ENCODE assay signal across 10 cellular contexts in genomic region chr2:223117533-223117932, GRCh38.
"Had no signal": no experiment of that assay in that cellular context is flagged by ENCODE, and none has a peak within 500 bp of the region (broad histone marks: within the 10 kb centered on the region; RNA-seq: fewer than 3 reads in every experiment).

No MANE protein-coding gene starts in this region.

- H3K9me3 ChIP-seq: HAP-1 had no signal

- FAIRE-seq: H1, H54, HepG2 had no signal

- H3K9me3 Mint-ChIP-seq: GM23338, HFFc6 had no signal

- H3K36me3 Mint-ChIP-seq: IgD-negative memory B cell had no signal

- H3K27ac ChIP-seq: HL-60 had no signal

- ATAC-seq: GM23338, HCT116, HepG2 had no signal

- H3K4me3 ChIP-seq: GM23338, HAP-1 had no signal

- H3K4me1 Mint-ChIP-seq: IgD-negative memory B cell had no signal

- H3K27ac Mint-ChIP-seq: GM23338, HFFc6, IgD-negative memory B cell had no signal

- H3K4me1 ChIP-seq: HAP-1 had no signal

- DNase-seq: HFFc6, KBM-7 had no signal

- H3K36me3 ChIP-seq: HAP-1 had no signal

- H3K4me2 ChIP-seq: GM23338 had no signal

- H3K27me3 Mint-ChIP-seq: IgD-negative memory B cell had no signal

- H3K4me3 Mint-ChIP-seq: GM23338, HFFc6, IgD-negative memory B cell had no signal
